In genomic region chr9:35657327-35658143, GRCh38 we compare ENCODE assay signal across 8 cellular contexts. TPM values are rescaled to one million over a fixed set of nuclear protein-coding genes. Genes with fewer than 3 reads are reported as not detected.
DNase-seq lines count a peak whose midpoint lies in the region; ATAC-seq and TF ChIP-seq lines count a peak whose summit lies in the region.

Gene RMRP (minus strand): TSS chr9:35658019.

- TF ChIP-seq POLR2A in upper lobe of left lung (IDR thresholded peaks at IDR 0.05) = peak in 2 of 4 donors; percentile 46 to 50

- peaks cover 0 to 29% (median 9%) of the 10 kb centered on the region in 9 donors for H3K36me3 ChIP-seq in heart right ventricle
- H3K36me3 ChIP-seq in upper lobe of left lung = peaks cover 0 to 26% (median 12%) of the 10 kb centered on the region in 4 donors

- H3K27ac ChIP-seq in heart right ventricle (peak within 1 kb of the TSS; percentile 95 to 99 (median 98)), upper lobe of left lung (peak within 1 kb of the TSS; percentile 97 to 99 (median 98))

- ATAC-seq in HG02852 (IDR thresholded peaks at IDR 0.05; ENCODE audit: unreplicated experiment) (peak; percentile 84), heart right ventricle (peak; percentile 94 to 97 (median 96)), upper lobe of left lung (ENCODE audit: low FRiP score in 2 of 2) (peak; percentile 97 to 98)

- 0 to 1% methylated on average over 52 of the region's 52 CpGs for WGBS in heart right ventricle, 2 donors
- WGBS in upper lobe of left lung, 2 donors = 0 to 2% methylated on average over 47 to 52 of the region's 52 CpGs

- 0 out of 2 replicates have a peak, but pooled peaks have one; percentile 15 for TF ChIP-seq CTCF in GM12874 (IDR thresholded peaks at IDR 0.05; ENCODE audit: insufficient read depth, low read depth, low read length)
- TF ChIP-seq CTCF in heart right ventricle (IDR thresholded peaks at IDR 0.05) = peak in 7 of 9 donors; percentile 14 to 59 (median 46)
- peak in 5 of 6 experiments; percentile 31 to 90 (median 68) for TF ChIP-seq CTCF in upper lobe of left lung (IDR thresholded peaks at IDR 0.05)

- intact Hi-C loops in T-helper 1 cell treated with Interleukin-12 subunit alpha and Interleukin-12 subunit beta and Interleukin-4 antibody, amounts not matched to agents 30 ng/mL and 1 ng/mL, for 36 hours (cut with micrococcal nuclease) = loop anchor here (1.0 to 10.0 kb wide), 17 partner anchors 8 to 1033 kb away; partner anchors contain the start of genes ARHGEF39, ARID3C, CREB3 and DCTN3
- intact Hi-C loops in heart right ventricle (cut with DNase I) = loop anchor here in 9 of 10 donors (1.0 to 10.0 kb wide), 14 partner anchors 31 to 247 kb away; partner anchors contain the start of genes HINT2 (in 3 of the 9), SPAG8 (in 3 of the 9), TPM2 (in 2 of the 9) and CREB3 (in 1 of the 9)
- intact Hi-C loops in posterior cingulate gyrus (cut with DNase I) = loop anchor here (2.0 to 10.0 kb wide), 4 partner anchors 40 to 163 kb away; partner anchors contain the start of genes CREB3, RUSC2, SPAG8 and TLN1

- peak in 2 of 4 donors; percentile 55 to 94 for TF ChIP-seq EP300 in upper lobe of left lung (IDR thresholded peaks at IDR 0.05)

- DNase-seq in NCI-H146 (lab: John Stamatoyannopoulos, UW) (peak; percentile 99), amniotic epithelial cell (ENCODE audit: low read depth) (peak; percentile 100), heart right ventricle (peak; percentile 96 to 98), posterior cingulate gyrus (peak; percentile 88 to 100 (median 98)), upper lobe of left lung (peak; percentile 97 to 98)

- H3K4me1 ChIP-seq in heart right ventricle = peaks cover 0 to 56% (median 34%) of the 10 kb centered on the region in 9 donors
- peaks cover 20 to 55% (median 34%) of the 10 kb centered on the region in 4 donors for H3K4me1 ChIP-seq in upper lobe of left lung

- H3K9me3 ChIP-seq in heart right ventricle (no peaks in the 10 kb centered on the region), upper lobe of left lung (no peaks in the 10 kb centered on the region)

- H3K4me3 ChIP-seq in heart right ventricle (peak within 1 kb of the TSS; percentile 73 to 98 (median 88)), upper lobe of left lung (peak within 1 kb of the TSS; percentile 68 to 97 (median 88))

- H3K27me3 ChIP-seq in heart right ventricle (no peaks in the 10 kb centered on the region), upper lobe of left lung (no peaks in the 10 kb centered on the region)

RNA-seq across cellular contexts. Expression of gene RMRP, which starts in this region (rescaled TPM):
- total RNA-seq in T-helper 1 cell treated with Interleukin-12 subunit alpha and Interleukin-12 subunit beta and Interleukin-4 antibody, amounts not matched to agents 30 ng/mL and 1 ng/mL, for 36 hours = 4,811 and 5,239 TPM in 2 replicates
- total RNA-seq in heart right ventricle = over 10,000 TPM in 3 of 10 donors, 1,000 to 10,000 TPM in 7; 3,879 to 14,997 (median 5,788) TPM
- polyA plus RNA-seq in heart right ventricle = 100 to 1,000 TPM in 1 of 2 donors, 10 to 100 TPM in 1; 14.9 to 476 TPM
- over 10,000 TPM in 2 of 6 donors, 1,000 to 10,000 TPM in 3, 100 to 1,000 TPM in 1; 886 to 22,003 (median 3,451) TPM for total RNA-seq in upper lobe of left lung

Comparison
In these comparisons a context has a peak if more than half of its experiments do, and no peak if none do; other contexts are left out.
1. Peak in every context shown above with its lines: DNase-seq, ATAC-seq, H3K4me3 ChIP-seq and H3K27ac ChIP-seq.
2. CTCF ChIP-seq: peak in every context shown above with its lines; median percentile 68 in upper lobe of left lung; 46 in heart right ventricle; 15 in GM12874.